9 cellular contexts compared by ENCODE assay signal in genomic region chr22:40258463-40259046, GRCh38.
DNase-seq lines count a peak whose midpoint lies in the region; ATAC-seq and TF ChIP-seq lines count a peak whose summit lies in the region.
"Had no signal": no experiment of that assay in that cellular context is flagged by ENCODE, and none has a peak within 500 bp of the region (broad histone marks: within the 10 kb centered on the region; RNA-seq: fewer than 3 reads in every experiment).

No MANE protein-coding gene starts in this region.

- no peak overlapping the region for H3K4me3 ChIP-seq in HCT116 (replicated peaks in 1 of 2; ENCODE audit: low read depth in 1 of 2, low read length in 2 of 2)
- H3K4me3 ChIP-seq in fibroblast of pulmonary artery (replicated peaks; ENCODE audit: low read depth, low read length), result no peak overlapping the region
- no peak overlapping the region for H3K4me3 ChIP-seq in sigmoid colon
- H3K4me3 ChIP-seq: thyroid gland had no signal

- ATAC-seq in HCT116 (peak; percentile 95), HG03521 (IDR thresholded peaks at IDR 0.05; ENCODE audit: unreplicated experiment) (no peak), HG03342 (IDR thresholded peaks at IDR 0.05; ENCODE audit: unreplicated experiment) (no peak)
- peak; percentile 95 for ATAC-seq in activated T-helper 17 cell treated with anti-CD3 and anti-CD28 coated beads, Interleukin-2, amount 50 U/mL, for 72 hours (replicated peaks)

- CTCF ChIA-PET in HCT116 (lab: Charles Lee), result no interaction called here

- RAD21 ChIA-PET in HCT116 (lab: Charles Lee; ENCODE audit: low non-redundant PET in 1 of 2, low total read pairs in 2 of 2, uncharacterized antibody in 2 of 2, unreplicated experiment in 2 of 2), result no interaction called here

- TF ChIP-seq POLR2A in HCT116 (IDR thresholded peaks at IDR 0.05; ENCODE audit: borderline replicate concordance, extremely low read depth, insufficient read depth, insufficient read length) (no peak), sigmoid colon (IDR thresholded peaks at IDR 0.05) (no peak)

- TF ChIP-seq CTCF in HCT116 (IDR thresholded peaks at IDR 0.05 in 2 of 3, conservative IDR thresholded peaks at IDR 0.05 in 1 of 3; ENCODE audit: borderline replicate concordance in 1 of 3, insufficient read depth in 1 of 3, low read depth in 2 of 3, low read length in 2 of 3) (no peak), fibroblast of pulmonary artery (IDR thresholded peaks at IDR 0.05; ENCODE audit: low read length, missing control alignments) (no peak), sigmoid colon (IDR thresholded peaks at IDR 0.05) (no peak)

- TF ChIP-seq EP300 in sigmoid colon (IDR thresholded peaks at IDR 0.05), result no peak

- peak overlapping the region; percentile 63 for H3K4me2 ChIP-seq in HCT116 (ENCODE audit: low read length)

- H3K9me3 Mint-ChIP-seq in activated T-helper 17 cell treated with anti-CD3 and anti-CD28 coated beads, Interleukin-2, amount 50 U/mL, for 72 hours, result no peaks in the 10 kb centered on the region

- TF ChIP-seq RAD21 in HCT116 (IDR thresholded peaks at IDR 0.05; ENCODE audit: low read depth), result peak; percentile 36; the same call in 1 of the 2 replicates

- H3K9me3 ChIP-seq in HCT116 (ENCODE audit: control insufficient read depth in 1 of 2, insufficient read depth in 1 of 2, low read depth in 1 of 2, low read length in 2 of 2) (no peaks in the 10 kb centered on the region), sigmoid colon (no peaks in the 10 kb centered on the region)
- H3K9me3 ChIP-seq: thyroid gland had no signal

- H3K27ac ChIP-seq in HCT116 (ENCODE audit: low read depth, low read length), result peak overlapping the region; percentile 33; the same call in 1 of the 2 replicates
- peak overlapping the region in 3 of 4 donors; percentile 7 to 64 (median 11) for H3K27ac ChIP-seq in sigmoid colon

- peak; percentile 82 for DNase-seq in HCT116 (ENCODE audit: low read depth, low spot score)
- peak; percentile 35 for DNase-seq in fibroblast of pulmonary artery (ENCODE audit: low read depth)
- no peak for DNase-seq in sigmoid colon
- no peak for DNase-seq in A172 (ENCODE audit: low spot score)
- no peak for DNase-seq in SKM-1 (lab: John Stamatoyannopoulos, UW; ENCODE audit: unreplicated experiment)
- DNase-seq: thyroid gland had no signal

- H3K4me1 ChIP-seq in HCT116 (ENCODE audit: control insufficient read depth in 1 of 2, insufficient read depth in 2 of 2, low read length in 2 of 2) (peaks cover 18 to 22% of the 10 kb centered on the region in 2 experiments), sigmoid colon (peaks cover 0 to 28% (median 23%) of the 10 kb centered on the region in 4 donors)

- no peaks in the 10 kb centered on the region for H3K36me3 ChIP-seq in HCT116 (ENCODE audit: control insufficient read depth in 1 of 2, insufficient read depth in 2 of 2, low read length in 2 of 2)
- H3K36me3 ChIP-seq in sigmoid colon, result peaks cover 0 to 23% (median 0%) of the 10 kb centered on the region in 4 donors

- H3K27me3 ChIP-seq in HCT116 (ENCODE audit: insufficient read depth, low read length) (no peaks in the 10 kb centered on the region), sigmoid colon (no peaks in the 10 kb centered on the region)
- H3K27me3 ChIP-seq: thyroid gland had no signal

- H3K4me3 Mint-ChIP-seq in activated T-helper 17 cell treated with anti-CD3 and anti-CD28 coated beads, Interleukin-2, amount 50 U/mL, for 72 hours, result peak overlapping the region; percentile 65

- H3K9ac ChIP-seq in HCT116 (ENCODE audit: low read length), result 0 out of 2 replicates have a peak overlapping the region, but pooled peaks have one; percentile 3

- peaks cover 47% of the 10 kb centered on the region for H3K4me1 Mint-ChIP-seq in activated T-helper 17 cell treated with anti-CD3 and anti-CD28 coated beads, Interleukin-2, amount 50 U/mL, for 72 hours

- intact Hi-C loops in HCT116 (cut with micrococcal nuclease), result no loop called here
- intact Hi-C loops in sigmoid colon (cut with DNase I), result no loop called here

- H3K27me3 Mint-ChIP-seq in activated T-helper 17 cell treated with anti-CD3 and anti-CD28 coated beads, Interleukin-2, amount 50 U/mL, for 72 hours, result no peaks in the 10 kb centered on the region

- H3K36me3 Mint-ChIP-seq in activated T-helper 17 cell treated with anti-CD3 and anti-CD28 coated beads, Interleukin-2, amount 50 U/mL, for 72 hours (ENCODE audit: low read depth), result peaks cover 49% of the 10 kb centered on the region

- no peaks in the 10 kb centered on the region for H3K9me2 ChIP-seq in HCT116 (ENCODE audit: insufficient read depth)

- WGBS in sigmoid colon, 2 donors, result 12 to 60% methylated on average over 2 of the region's 2 CpGs

- H4K20me1 ChIP-seq in HCT116 (ENCODE audit: insufficient read depth), result no peaks in the 10 kb centered on the region

- BruUV-seq in HCT116 (replicated peaks; lab: Mats Ljungman, UMichigan), result no TSS peak

- peaks cover 5% of the 10 kb centered on the region; the same call in 1 of the 2 replicates for H3K79me2 ChIP-seq in HCT116 (ENCODE audit: insufficient read depth, low read length)

- H2AFZ ChIP-seq in HCT116 (ENCODE audit: low read depth, low read length, poor library complexity, severe bottlenecking), result no peak overlapping the region

- POLR2A ChIA-PET in HCT116 (lab: Charles Lee), result no interaction called here

- peak overlapping the region; percentile 86 for H3K27ac Mint-ChIP-seq in activated T-helper 17 cell treated with anti-CD3 and anti-CD28 coated beads, Interleukin-2, amount 50 U/mL, for 72 hours

TF ChIP-seq in HCT116, 20 proteins besides CTCF, POLR2A, EP300 and RAD21:
- TF ChIP-seq SIN3A (IDR thresholded peaks at IDR 0.05; ENCODE audit: low read depth), result peak; percentile 47; the same call in 1 of the 2 replicates
- TF ChIP-seq MAX (IDR thresholded peaks at IDR 0.05), result peak; percentile 53; the same call in 1 of the 2 replicates
- TF ChIP-seq SP1 (IDR thresholded peaks at IDR 0.05; ENCODE audit: low read depth), result peak; percentile 80
- TF ChIP-seq JUND (IDR thresholded peaks at IDR 0.05), result peak; percentile 77
- TF ChIP-seq CBX3 (IDR thresholded peaks at IDR 0.05; ENCODE audit: low read depth), result no peak; the same call in 1 of the 2 replicates
- no peak for TF ChIP-seq SRF (IDR thresholded peaks at IDR 0.05; ENCODE audit: low read depth)
- TF ChIP-seq ZNF274 (IDR thresholded peaks at IDR 0.05; ENCODE audit: low read depth, low read length), result no peak
- TF ChIP-seq ELF1 (IDR thresholded peaks at IDR 0.05; ENCODE audit: borderline replicate concordance, low read depth), result no peak
- peak; percentile 72 for TF ChIP-seq FOSL1 (IDR thresholded peaks at IDR 0.05; ENCODE audit: low read depth)
- no peak for TF ChIP-seq YY1 (IDR thresholded peaks at IDR 0.05; ENCODE audit: extremely low read depth, insufficient replicate concordance, low read depth, low read length)
- peak; percentile 78 for TF ChIP-seq CEBPB (IDR thresholded peaks at IDR 0.05; ENCODE audit: low read depth)
- no peak for TF ChIP-seq REST (IDR thresholded peaks at IDR 0.05; ENCODE audit: low read depth)
- TF ChIP-seq EZH2phosphoT487 (IDR thresholded peaks at IDR 0.05; ENCODE audit: borderline replicate concordance), result no peak
- no peak for TF ChIP-seq EZH2 (IDR thresholded peaks at IDR 0.05)
- no peak for TF ChIP-seq ZBTB33 (IDR thresholded peaks at IDR 0.05; ENCODE audit: extremely low read depth, insufficient replicate concordance, low read length)

Comparison
In these comparisons a context has a peak if more than half of its experiments do, and no peak if none do; other contexts are left out.
1. ATAC-seq: peak in HCT116 (single experiment) and activated T-helper 17 cell treated with anti-CD3 and anti-CD28 coated beads, Interleukin-2, amount 50 U/mL, for 72 hours (single experiment); none in HG03521 (single experiment) and HG03342 (single experiment).
2. DNase-seq: peak in HCT116 (single experiment) and fibroblast of pulmonary artery (single experiment); none in sigmoid colon (single experiment), A172 (single experiment) and SKM-1 (single experiment).